25 cellular contexts compared by ENCODE assay signal in the genomic region with DNA sequence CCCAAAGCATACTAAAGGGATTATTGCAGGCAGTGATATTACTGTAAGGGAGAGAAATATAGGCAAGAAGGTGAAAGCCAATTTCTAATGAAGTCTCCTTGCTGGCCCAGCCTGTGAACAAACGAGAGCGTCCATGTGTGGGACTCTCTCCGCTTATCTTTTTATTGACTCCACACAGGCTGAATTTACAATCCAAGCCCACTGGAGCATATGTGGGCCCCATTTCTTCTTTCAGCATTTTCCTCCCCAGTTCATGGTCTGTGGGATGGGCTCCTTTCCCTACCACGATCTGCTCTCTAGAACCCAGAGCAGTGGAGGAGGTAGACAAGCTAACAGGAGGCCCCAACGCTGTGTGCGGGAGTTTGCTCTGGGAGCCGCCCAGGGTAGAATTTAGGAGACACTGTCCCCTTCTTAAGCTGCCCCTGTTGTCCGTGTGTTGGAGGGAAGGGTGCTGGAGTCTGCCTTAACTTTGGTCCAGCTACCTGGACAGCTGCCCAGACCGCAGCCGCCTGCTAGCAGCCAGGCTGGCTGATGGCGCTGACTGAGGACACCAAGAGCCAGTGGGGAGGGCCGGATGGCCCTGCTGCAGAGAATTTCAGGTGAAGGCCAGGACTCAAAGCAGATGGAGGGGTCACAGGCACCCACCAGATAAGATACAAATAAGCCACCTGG. TPM values are rescaled to one million over a fixed set of nuclear protein-coding genes. Genes with fewer than 3 reads are reported as not detected.
A peak's percentile ranks its signal among the peaks of the same experiment; 100 is the strongest.
DNase-seq lines count a peak whose midpoint lies in the region; ATAC-seq and TF ChIP-seq lines count a peak whose summit lies in the region.
"Had no signal": no experiment of that assay in that cellular context is flagged by ENCODE, and none has a peak within 500 bp of the region (broad histone marks: within the 10 kb centered on the region; RNA-seq: fewer than 3 reads in every experiment).

No MANE protein-coding gene starts in this region.

- H3K36me3 ChIP-seq in Panc1 (ENCODE audit: control insufficient read depth, insufficient read depth, low read length) = no peaks in the 10 kb centered on the region
- no peaks in the 10 kb centered on the region for H3K36me3 ChIP-seq in iPS-15b (ENCODE audit: control insufficient read depth, insufficient read depth, low read length)
- H3K36me3 ChIP-seq in skeletal muscle satellite cell (ENCODE audit: insufficient read depth, low read length) = no peaks in the 10 kb centered on the region
- H3K36me3 ChIP-seq: BLaER1 treated with 17β-estradiol and CSF1 and Interleukin-3, amounts not matched to agents 10 nM and 100 nM; Peyer's patch had no signal

- TF ChIP-seq CTCF in Panc1 (IDR thresholded peaks at IDR 0.05) (no peak), RWPE1 (conservative IDR thresholded peaks at IDR 0.05; ENCODE audit: low read depth) (no peak)

- H3K9me3 ChIP-seq in Panc1 (ENCODE audit: control insufficient read depth, insufficient read depth, low read depth, low read length) (no peaks in the 10 kb centered on the region), iPS-15b (ENCODE audit: control insufficient read depth, insufficient read depth, low read length) (no peaks in the 10 kb centered on the region), skeletal muscle satellite cell (replicated peaks; ENCODE audit: low read length) (no peaks in the 10 kb centered on the region)

- intact Hi-C loops in Panc1 (cut with micrococcal nuclease; ENCODE audit: unreplicated experiment) = no loop called here

- H3K27me3 ChIP-seq in Panc1 (ENCODE audit: control insufficient read depth, insufficient read depth, low read length) = no peaks in the 10 kb centered on the region
- peaks cover 100% of the 10 kb centered on the region for H3K27me3 ChIP-seq in iPS-15b (ENCODE audit: control insufficient read depth, insufficient read depth, low read length)
- H3K27me3 ChIP-seq in skeletal muscle satellite cell (ENCODE audit: control insufficient read depth, insufficient read depth, low read length) = no peaks in the 10 kb centered on the region

- BruUV-seq in Panc1 (replicated peaks; lab: Mats Ljungman, UMichigan) = no TSS peak

- CTCF ChIA-PET in Panc1 (lab: Charles Lee) = no interaction called here
- CTCF ChIA-PET in RWPE1 (lab: Yijun Ruan, JAX) = interaction anchor here (0.7 kb wide), 1 partner anchor 23 kb away, joined by 4 read pairs; no protein-coding TSS in a partner anchor

- H3K4me1 ChIP-seq in Panc1 (ENCODE audit: control insufficient read depth, insufficient read depth, low read length) (peaks cover 79% of the 10 kb centered on the region), iPS-15b (ENCODE audit: control insufficient read depth, insufficient read depth, low read length) (no peaks in the 10 kb centered on the region), skeletal muscle satellite cell (ENCODE audit: control insufficient read depth, insufficient read depth, low read length) (peaks cover 43% of the 10 kb centered on the region)

- H3K27ac ChIP-seq in Panc1 (ENCODE audit: low read length) (peak overlapping the region; percentile 100), RWPE1 (no peak overlapping the region)
- H3K27ac ChIP-seq: BLaER1 treated with 17β-estradiol and CSF1 and Interleukin-3, amounts not matched to agents 10 nM and 100 nM; Peyer's patch had no signal

- in situ Hi-C loops in Panc1 (cut with HindIII; ENCODE audit: low pct_unique_long_range_greater_than_20kb, low sequenced_read_pairs) = no loop called here

- peak overlapping the region; percentile 79 for H3K4me2 ChIP-seq in skeletal muscle satellite cell (ENCODE audit: low read length)
- H3K4me2 ChIP-seq: BLaER1 treated with 17β-estradiol and CSF1 and Interleukin-3, amounts not matched to agents 10 nM and 100 nM had no signal

- DNase-seq in EH (ENCODE audit: low read depth) (peak; percentile 62), Panc1 (ENCODE audit: low read depth, low spot score) (no peak), NCI-H345 treated with DMSO at 0.1 percent for 48 hours (lab: John Stamatoyannopoulos, UW; ENCODE audit: unreplicated experiment) (no peak), RWPE1 (ENCODE audit: low spot score) (no peak)
- DNase-seq: AML-193; CD4-positive, alpha-beta T cell; DMS53; H7; Kasumi-1; MV-4-11; NCI-H1105; NCI-H1436 treated with DMSO at 0.1 percent for 48 hours; NCI-H187 treated with DMSO at 0.1 percent for 48 hours; NCI-H526 treated with DMSO at 0.1 percent for 48 hours; Peyer's patch; SIG-M5 had no signal

- POLR2A ChIA-PET in Panc1 (lab: Charles Lee) = no interaction called here
- POLR2A ChIA-PET in RWPE1 (lab: Yijun Ruan, JAX; ENCODE audit: low non-redundant PET) = no interaction called here

- H3K4me3 ChIP-seq in Panc1 (ENCODE audit: low read depth in 2 of 2, low read length in 2 of 2) (no peak overlapping the region), iPS-15b (ENCODE audit: low read depth, low read length) (peak overlapping the region; percentile 8), skeletal muscle satellite cell (ENCODE audit: low read length) (peak overlapping the region; percentile 87)
- H3K4me3 ChIP-seq: BLaER1 treated with 17β-estradiol and CSF1 and Interleukin-3, amounts not matched to agents 10 nM and 100 nM; K562; Peyer's patch had no signal

- H3K9ac ChIP-seq in iPS-15b (ENCODE audit: low read depth, low read length) = no peak overlapping the region
- peak overlapping the region; percentile 96 for H3K9ac ChIP-seq in skeletal muscle satellite cell (ENCODE audit: low read depth, low read length)
- H3K9ac ChIP-seq: BLaER1 treated with 17β-estradiol and CSF1 and Interleukin-3, amounts not matched to agents 10 nM and 100 nM had no signal

- ATAC-seq in Panc1 (no peak), HG02610 (IDR thresholded peaks at IDR 0.05; ENCODE audit: unreplicated experiment) (no peak)
- ATAC-seq: K562, SK-N-SH treated with all-trans-retinoic acid at 6 μM for 48 hours had no signal

RNA-seq across cellular contexts. Expression of gene HOXC11, which starts 3.2 kb away (rescaled TPM):
- 17.0 TPM for total RNA-seq in Panc1 (2021; ENCODE audit: unreplicated experiment)
- 19.6 TPM for polyA plus RNA-seq in Panc1 (2012; ENCODE audit: insufficient read length)
- under 0.01 and 0.22 TPM in 2 replicates for total RNA-seq in skeletal muscle satellite cell (2012; rRNA removed)
- total RNA-seq: CD4-positive, alpha-beta T cell; H7; K562 had no signal
- polyA plus RNA-seq: K562 had no signal

RNA-seq across cellular contexts. Expression of gene HOTAIR, which starts 5.0 kb away (rescaled TPM):
- 31.7 TPM for total RNA-seq in Panc1 (2021; ENCODE audit: unreplicated experiment)
- polyA plus RNA-seq in Panc1 (2012; ENCODE audit: insufficient read length) = 25.6 TPM
- 0.22 and 0.25 TPM in 2 replicates for total RNA-seq in skeletal muscle satellite cell (2012; rRNA removed)
- total RNA-seq: CD4-positive, alpha-beta T cell; H7; K562 had no signal

RNA-seq across cellular contexts. Expression of gene HOXC12, which starts 15.0 kb away (rescaled TPM):
- 5.1 TPM for total RNA-seq in Panc1 (2021; ENCODE audit: unreplicated experiment)
- polyA plus RNA-seq in Panc1 (2012; ENCODE audit: insufficient read length) = 15.1 TPM
- not detected in 2 replicates for total RNA-seq in skeletal muscle satellite cell (2012; rRNA removed)
- total RNA-seq: CD4-positive, alpha-beta T cell; H7; MCF 10A; NCI-H460; OCI-LY7; Peyer's patch had no signal

RNA-seq across cellular contexts. Expression of gene HOXC10, which starts 15.2 kb away (rescaled TPM):
- total RNA-seq in Panc1 (2021; ENCODE audit: unreplicated experiment) = 154 TPM
- polyA plus RNA-seq in Panc1 (2012; ENCODE audit: insufficient read length) = 178 TPM
- 1.8 and 3.7 TPM in 2 replicates for total RNA-seq in skeletal muscle satellite cell (2012; rRNA removed)
- total RNA-seq: CD4-positive, alpha-beta T cell; H7; MCF 10A had no signal

RNA-seq across cellular contexts. Expression of gene HOXC9, which starts 30.2 kb away (rescaled TPM):
- total RNA-seq in Panc1 (2021; ENCODE audit: unreplicated experiment) = 37.2 TPM
- 41.2 TPM for polyA plus RNA-seq in Panc1 (2012; ENCODE audit: insufficient read length)
- total RNA-seq in skeletal muscle satellite cell (2012; rRNA removed) = 4.1 and 7.6 TPM in 2 replicates
- total RNA-seq: CD4-positive, alpha-beta T cell; H7 had no signal

Comparison
In these comparisons a context has a peak if more than half of its experiments do, and no peak if none do; other contexts are left out.
1. H3K4me3 ChIP-seq: peak in iPS-15b (single experiment) and skeletal muscle satellite cell (single experiment); none in Panc1 (0 of 2).